In the genomic region with DNA sequence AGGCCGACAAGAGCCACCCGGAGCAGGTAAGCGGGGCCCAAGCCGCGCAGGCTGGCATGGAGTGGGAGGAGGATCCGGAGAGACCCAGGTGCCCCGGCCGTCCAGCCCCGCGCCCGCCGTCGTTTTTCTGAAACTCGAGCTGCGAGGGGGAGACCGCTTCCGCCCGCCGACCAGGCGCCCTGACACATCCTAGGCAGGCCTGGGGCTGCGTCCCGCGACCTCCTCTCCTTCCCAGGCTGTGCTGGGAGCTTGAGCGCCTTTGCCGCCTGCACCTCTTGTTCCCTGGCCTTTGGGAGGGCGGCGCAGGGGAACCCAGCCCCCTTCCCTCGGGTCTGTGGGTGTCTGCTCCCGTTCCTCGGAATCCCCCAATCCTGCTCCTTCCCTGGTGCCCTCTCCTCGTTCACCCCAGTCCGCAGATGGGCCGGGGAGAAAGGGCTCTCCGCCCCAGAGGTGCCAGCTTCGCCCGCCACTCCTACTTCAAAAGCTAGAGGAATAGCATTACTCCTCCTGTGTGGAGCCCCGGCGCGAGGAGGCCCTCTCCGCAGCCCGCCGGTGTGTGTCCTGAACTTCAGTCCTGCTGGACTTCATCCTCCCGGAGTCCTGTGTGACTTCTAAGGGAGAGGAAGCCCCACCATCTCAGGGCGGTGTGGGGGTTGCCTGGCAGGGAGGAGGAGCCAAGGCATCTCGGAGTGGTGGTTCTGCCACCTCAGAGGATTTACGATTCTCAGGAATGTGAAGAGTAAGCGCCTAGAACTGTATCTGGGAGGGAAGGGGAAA, we compare ENCODE assay signal across 1 cellular context.
TF ChIP-seq lines count a peak whose summit lies in the region.

No MANE protein-coding gene starts in this region.

TF ChIP-seq in HepG2, 621 proteins besides CTCF, POLR2A, EP300 and RAD21 (continued from another document and continues in another):
- TF ChIP-seq REL (CRISPR knock-in tag; conservative IDR thresholded peaks at IDR 0.05) (0 out of 2 replicates have a peak, but pooled peaks have one; percentile 63), ZFAT (CRISPR knock-in tag; conservative IDR thresholded peaks at IDR 0.05) (no peak), MED13 (CRISPR knock-in tag; IDR thresholded peaks at IDR 0.05) (no peak), KDM5B (CRISPR knock-in tag; IDR thresholded peaks at IDR 0.05; ENCODE audit: borderline replicate concordance) (no peak), ZSCAN20 (CRISPR knock-in tag; IDR thresholded peaks at IDR 0.05; ENCODE audit: borderline replicate concordance) (no peak), ZNF234 (CRISPR knock-in tag; conservative IDR thresholded peaks at IDR 0.05) (no peak), FLYWCH1 (CRISPR knock-in tag; IDR thresholded peaks at IDR 0.05) (no peak), ZNF382 (CRISPR knock-in tag; IDR thresholded peaks at IDR 0.05; ENCODE audit: borderline replicate concordance) (no peak), GATAD2A (CRISPR knock-in tag; IDR thresholded peaks at IDR 0.05) (no peak), RBAK (CRISPR knock-in tag; IDR thresholded peaks at IDR 0.05) (no peak), MTF1 (CRISPR knock-in tag; IDR thresholded peaks at IDR 0.05) (no peak), ZNF768 (CRISPR knock-in tag; IDR thresholded peaks at IDR 0.05) (no peak), AGO2 (optimal IDR thresholded peaks at IDR 0.05; ENCODE audit: low read depth, low read length) (peak; percentile 82), ZSCAN12 (CRISPR knock-in tag; IDR thresholded peaks at IDR 0.05) (no peak), ZNF430 (CRISPR knock-in tag; IDR thresholded peaks at IDR 0.05) (no peak; the same call in 1 of the 2 replicates), ZNF558 (CRISPR knock-in tag; IDR thresholded peaks at IDR 0.05; ENCODE audit: borderline replicate concordance) (peak; percentile 3; the same call in 1 of the 2 replicates)
- TF ChIP-seq, protein P1, sequence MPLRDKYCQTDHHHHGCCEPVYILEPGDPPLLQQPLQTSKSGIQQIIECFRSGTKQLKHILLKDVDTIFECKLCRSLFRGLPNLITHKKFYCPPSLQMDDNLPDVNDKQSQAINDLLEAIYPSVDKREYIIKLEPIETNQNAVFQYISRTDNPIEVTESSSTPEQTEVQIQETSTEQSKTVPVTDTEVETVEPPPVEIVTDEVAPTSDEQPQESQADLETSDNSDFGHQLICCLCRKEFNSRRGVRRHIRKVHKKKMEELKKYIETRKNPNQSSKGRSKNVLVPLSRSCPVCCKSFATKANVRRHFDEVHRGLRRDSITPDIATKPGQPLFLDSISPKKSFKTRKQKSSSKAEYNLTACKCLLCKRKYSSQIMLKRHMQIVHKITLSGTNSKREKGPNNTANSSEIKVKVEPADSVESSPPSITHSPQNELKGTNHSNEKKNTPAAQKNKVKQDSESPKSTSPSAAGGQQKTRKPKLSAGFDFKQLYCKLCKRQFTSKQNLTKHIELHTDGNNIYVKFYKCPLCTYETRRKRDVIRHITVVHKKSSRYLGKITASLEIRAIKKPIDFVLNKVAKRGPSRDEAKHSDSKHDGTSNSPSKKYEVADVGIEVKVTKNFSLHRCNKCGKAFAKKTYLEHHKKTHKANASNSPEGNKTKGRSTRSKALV (CRISPR knock-in tag; IDR thresholded peaks at IDR 0.05): no peak
- TF ChIP-seq, protein P2, sequence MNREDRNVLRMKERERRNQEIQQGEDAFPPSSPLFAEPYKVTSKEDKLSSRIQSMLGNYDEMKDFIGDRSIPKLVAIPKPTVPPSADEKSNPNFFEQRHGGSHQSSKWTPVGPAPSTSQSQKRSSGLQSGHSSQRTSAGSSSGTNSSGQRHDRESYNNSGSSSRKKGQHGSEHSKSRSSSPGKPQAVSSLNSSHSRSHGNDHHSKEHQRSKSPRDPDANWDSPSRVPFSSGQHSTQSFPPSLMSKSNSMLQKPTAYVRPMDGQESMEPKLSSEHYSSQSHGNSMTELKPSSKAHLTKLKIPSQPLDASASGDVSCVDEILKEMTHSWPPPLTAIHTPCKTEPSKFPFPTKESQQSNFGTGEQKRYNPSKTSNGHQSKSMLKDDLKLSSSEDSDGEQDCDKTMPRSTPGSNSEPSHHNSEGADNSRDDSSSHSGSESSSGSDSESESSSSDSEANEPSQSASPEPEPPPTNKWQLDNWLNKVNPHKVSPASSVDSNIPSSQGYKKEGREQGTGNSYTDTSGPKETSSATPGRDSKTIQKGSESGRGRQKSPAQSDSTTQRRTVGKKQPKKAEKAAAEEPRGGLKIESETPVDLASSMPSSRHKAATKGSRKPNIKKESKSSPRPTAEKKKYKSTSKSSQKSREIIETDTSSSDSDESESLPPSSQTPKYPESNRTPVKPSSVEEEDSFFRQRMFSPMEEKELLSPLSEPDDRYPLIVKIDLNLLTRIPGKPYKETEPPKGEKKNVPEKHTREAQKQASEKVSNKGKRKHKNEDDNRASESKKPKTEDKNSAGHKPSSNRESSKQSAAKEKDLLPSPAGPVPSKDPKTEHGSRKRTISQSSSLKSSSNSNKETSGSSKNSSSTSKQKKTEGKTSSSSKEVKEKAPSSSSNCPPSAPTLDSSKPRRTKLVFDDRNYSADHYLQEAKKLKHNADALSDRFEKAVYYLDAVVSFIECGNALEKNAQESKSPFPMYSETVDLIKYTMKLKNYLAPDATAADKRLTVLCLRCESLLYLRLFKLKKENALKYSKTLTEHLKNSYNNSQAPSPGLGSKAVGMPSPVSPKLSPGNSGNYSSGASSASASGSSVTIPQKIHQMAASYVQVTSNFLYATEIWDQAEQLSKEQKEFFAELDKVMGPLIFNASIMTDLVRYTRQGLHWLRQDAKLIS (CRISPR knock-in tag; IDR thresholded peaks at IDR 0.05): no peak
- TF ChIP-seq, protein P3, sequence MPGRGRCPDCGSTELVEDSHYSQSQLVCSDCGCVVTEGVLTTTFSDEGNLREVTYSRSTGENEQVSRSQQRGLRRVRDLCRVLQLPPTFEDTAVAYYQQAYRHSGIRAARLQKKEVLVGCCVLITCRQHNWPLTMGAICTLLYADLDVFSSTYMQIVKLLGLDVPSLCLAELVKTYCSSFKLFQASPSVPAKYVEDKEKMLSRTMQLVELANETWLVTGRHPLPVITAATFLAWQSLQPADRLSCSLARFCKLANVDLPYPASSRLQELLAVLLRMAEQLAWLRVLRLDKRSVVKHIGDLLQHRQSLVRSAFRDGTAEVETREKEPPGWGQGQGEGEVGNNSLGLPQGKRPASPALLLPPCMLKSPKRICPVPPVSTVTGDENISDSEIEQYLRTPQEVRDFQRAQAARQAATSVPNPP (CRISPR knock-in tag; IDR thresholded peaks at IDR 0.05): no peak
- TF ChIP-seq, protein P4, sequence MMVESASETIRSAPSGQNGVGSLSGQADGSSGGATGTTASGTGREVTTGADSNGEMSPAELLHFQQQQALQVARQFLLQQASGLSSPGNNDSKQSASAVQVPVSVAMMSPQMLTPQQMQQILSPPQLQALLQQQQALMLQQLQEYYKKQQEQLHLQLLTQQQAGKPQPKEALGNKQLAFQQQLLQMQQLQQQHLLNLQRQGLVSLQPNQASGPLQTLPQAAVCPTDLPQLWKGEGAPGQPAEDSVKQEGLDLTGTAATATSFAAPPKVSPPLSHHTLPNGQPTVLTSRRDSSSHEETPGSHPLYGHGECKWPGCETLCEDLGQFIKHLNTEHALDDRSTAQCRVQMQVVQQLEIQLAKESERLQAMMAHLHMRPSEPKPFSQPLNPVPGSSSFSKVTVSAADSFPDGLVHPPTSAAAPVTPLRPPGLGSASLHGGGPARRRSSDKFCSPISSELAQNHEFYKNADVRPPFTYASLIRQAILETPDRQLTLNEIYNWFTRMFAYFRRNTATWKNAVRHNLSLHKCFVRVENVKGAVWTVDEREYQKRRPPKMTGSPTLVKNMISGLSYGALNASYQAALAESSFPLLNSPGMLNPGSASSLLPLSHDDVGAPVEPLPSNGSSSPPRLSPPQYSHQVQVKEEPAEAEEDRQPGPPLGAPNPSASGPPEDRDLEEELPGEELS (CRISPR knock-in tag; IDR thresholded peaks at IDR 0.05): no peak
- TF ChIP-seq, protein P5, sequence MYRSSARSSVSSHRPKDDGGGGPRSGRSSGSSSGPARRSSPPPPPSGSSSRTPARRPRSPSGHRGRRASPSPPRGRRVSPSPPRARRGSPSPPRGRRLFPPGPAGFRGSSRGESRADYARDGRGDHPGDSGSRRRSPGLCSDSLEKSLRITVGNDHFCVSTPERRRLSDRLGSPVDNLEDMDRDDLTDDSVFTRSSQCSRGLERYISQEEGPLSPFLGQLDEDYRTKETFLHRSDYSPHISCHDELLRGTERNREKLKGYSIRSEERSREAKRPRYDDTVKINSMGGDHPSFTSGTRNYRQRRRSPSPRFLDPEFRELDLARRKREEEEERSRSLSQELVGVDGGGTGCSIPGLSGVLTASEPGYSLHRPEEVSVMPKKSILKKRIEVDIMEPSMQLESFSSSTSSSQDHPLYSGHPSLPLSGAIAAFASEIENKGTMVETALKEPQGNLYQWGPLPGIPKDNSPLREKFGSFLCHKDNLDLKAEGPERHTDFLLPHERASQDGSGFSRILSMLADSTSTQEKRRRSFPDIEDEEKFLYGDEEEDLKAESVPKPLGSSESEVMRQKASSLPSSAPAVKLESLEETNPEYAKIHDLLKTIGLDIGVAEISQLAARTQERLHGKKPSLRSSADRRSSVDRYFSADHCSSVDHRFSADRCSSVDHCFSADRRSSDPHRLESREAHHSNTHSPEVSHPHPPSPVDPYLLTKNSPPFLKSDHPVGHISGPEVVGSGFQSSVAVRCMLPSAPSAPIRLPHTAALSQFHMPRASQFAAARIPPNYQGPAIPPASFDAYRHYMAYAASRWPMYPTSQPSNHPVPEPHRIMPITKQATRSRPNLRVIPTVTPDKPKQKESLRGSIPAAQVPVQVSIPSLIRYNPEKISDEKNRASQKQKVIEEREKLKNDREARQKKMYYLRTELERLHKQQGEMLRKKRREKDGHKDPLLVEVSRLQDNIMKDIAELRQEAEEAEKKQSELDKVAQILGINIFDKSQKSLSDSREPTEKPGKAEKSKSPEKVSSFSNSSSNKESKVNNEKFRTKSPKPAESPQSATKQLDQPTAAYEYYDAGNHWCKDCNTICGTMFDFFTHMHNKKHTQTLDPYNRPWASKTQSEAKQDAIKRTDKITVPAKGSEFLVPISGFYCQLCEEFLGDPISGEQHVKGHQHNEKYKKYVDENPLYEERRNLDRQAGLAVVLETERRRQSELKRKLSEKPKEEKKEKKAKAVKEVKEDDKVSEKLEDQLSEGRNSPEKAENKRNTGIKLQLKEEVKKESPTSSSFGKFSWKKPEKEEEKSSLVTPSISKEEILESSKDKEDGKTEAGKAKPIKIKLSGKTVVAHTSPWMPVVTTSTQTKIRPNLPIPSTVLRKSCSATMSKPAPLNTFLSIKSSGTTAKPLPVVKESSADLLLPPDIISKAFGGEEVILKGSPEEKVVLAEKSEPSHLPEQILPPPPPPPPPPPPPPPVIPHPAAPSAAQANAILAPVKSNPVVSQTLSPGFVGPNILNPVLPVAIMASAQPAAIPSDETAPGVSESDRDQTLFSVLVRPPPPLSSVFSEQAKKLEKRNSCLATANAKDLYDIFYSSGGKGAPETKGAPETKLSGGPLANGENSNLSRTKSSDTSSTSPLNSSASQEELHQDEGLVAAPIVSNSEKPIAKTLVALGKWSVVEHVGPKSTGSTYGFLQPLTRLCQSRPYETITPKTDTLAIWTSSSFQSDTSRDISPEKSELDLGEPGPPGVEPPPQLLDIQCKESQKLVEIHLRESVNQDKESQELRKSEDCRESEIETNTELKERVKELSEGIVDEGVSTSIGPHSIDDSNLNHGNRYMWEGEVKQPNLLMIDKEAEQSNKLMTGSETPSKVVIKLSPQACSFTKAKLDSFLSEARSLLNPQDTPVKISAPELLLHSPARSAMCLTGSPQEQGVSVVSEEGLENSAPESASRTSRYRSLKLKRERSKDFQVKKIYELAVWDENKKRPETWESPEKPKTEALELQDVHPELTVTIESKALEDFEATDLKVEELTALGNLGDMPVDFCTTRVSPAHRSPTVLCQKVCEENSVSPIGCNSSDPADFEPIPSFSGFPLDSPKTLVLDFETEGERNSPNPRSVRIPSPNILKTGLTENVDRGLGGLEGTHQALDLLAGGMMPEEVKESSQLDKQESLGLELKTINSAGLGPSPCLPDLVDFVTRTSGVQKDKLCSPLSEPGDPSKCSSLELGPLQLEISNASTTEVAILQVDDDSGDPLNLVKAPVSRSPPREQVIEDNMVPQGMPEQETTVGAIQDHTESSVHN (CRISPR knock-in tag; IDR thresholded peaks at IDR 0.05): peak; percentile 51; the same call in 1 of the 2 replicates
- TF ChIP-seq, protein P6, sequence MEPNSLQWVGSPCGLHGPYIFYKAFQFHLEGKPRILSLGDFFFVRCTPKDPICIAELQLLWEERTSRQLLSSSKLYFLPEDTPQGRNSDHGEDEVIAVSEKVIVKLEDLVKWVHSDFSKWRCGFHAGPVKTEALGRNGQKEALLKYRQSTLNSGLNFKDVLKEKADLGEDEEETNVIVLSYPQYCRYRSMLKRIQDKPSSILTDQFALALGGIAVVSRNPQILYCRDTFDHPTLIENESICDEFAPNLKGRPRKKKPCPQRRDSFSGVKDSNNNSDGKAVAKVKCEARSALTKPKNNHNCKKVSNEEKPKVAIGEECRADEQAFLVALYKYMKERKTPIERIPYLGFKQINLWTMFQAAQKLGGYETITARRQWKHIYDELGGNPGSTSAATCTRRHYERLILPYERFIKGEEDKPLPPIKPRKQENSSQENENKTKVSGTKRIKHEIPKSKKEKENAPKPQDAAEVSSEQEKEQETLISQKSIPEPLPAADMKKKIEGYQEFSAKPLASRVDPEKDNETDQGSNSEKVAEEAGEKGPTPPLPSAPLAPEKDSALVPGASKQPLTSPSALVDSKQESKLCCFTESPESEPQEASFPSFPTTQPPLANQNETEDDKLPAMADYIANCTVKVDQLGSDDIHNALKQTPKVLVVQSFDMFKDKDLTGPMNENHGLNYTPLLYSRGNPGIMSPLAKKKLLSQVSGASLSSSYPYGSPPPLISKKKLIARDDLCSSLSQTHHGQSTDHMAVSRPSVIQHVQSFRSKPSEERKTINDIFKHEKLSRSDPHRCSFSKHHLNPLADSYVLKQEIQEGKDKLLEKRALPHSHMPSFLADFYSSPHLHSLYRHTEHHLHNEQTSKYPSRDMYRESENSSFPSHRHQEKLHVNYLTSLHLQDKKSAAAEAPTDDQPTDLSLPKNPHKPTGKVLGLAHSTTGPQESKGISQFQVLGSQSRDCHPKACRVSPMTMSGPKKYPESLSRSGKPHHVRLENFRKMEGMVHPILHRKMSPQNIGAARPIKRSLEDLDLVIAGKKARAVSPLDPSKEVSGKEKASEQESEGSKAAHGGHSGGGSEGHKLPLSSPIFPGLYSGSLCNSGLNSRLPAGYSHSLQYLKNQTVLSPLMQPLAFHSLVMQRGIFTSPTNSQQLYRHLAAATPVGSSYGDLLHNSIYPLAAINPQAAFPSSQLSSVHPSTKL (CRISPR knock-in tag; IDR thresholded peaks at IDR 0.05): no peak; the same call in 1 of the 2 replicates
